ENCODE assay signal across 1 cellular context in the genomic region with DNA sequence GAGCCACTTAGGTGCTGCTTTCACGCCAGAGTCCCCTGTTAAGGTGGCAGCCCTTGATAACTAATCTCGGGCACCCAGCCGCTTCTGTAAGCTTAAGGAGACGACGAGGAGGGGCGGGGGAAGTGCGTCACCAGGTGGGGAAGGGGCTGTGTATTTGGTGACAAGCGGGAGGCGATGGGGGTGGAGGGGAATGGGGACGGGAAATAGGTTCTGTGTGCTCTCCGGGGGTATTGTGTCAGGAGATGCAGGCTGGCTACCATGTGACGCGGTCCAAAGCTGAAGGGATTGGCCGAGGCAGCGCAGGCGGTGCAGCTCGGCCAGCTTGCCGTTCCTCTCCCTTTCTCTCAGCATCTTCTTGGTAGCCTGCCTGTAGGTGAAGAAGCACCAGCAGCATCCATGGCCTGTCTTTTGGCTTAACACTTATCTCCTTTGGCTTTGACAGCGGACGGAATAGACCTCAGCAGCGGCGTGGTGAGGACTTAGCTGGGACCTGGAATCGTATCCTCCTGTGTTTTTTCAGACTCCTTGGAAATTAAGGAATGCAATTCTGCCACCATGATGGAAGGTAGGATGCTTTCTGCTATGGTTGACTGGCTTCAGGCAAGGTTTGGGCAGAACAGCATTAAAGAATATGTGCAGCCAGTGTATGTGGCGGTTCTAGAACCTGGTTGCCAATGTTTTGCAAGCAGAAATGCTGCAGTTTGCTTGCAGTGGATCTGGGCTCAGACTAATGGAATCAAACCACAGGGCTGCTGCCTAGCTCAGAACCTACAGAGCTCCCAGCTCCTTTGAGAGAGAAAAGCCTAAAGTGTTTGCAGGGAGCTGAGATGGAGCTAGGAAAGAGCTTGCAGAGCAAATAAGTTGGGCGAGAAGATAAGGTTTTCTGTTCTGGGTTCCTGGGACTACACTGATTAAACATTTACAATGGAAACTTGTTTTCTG.
TF ChIP-seq lines count a peak whose summit lies in the region.

A gene with protein sequence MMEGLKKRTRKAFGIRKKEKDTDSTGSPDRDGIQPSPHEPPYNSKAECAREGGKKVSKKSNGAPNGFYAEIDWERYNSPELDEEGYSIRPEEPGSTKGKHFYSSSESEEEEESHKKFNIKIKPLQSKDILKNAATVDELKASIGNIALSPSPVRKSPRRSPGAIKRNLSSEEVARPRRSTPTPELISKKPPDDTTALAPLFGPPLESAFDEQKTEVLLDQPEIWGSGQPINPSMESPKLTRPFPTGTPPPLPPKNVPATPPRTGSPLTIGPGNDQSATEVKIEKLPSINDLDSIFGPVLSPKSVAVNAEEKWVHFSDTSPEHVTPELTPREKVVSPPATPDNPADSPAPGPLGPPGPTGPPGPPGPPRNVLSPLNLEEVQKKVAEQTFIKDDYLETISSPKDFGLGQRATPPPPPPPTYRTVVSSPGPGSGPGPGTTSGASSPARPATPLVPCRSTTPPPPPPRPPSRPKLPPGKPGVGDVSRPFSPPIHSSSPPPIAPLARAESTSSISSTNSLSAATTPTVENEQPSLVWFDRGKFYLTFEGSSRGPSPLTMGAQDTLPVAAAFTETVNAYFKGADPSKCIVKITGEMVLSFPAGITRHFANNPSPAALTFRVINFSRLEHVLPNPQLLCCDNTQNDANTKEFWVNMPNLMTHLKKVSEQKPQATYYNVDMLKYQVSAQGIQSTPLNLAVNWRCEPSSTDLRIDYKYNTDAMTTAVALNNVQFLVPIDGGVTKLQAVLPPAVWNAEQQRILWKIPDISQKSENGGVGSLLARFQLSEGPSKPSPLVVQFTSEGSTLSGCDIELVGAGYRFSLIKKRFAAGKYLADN (plus strand): TSS at position 350 of the 942 bp plus-strand sequence. CDS start 206 bp downstream, at position 556.

TF ChIP-seq in K562, 482 proteins besides CTCF, POLR2A, EP300 and RAD21 (continued from another document):
- TF ChIP-seq, protein P1, sequence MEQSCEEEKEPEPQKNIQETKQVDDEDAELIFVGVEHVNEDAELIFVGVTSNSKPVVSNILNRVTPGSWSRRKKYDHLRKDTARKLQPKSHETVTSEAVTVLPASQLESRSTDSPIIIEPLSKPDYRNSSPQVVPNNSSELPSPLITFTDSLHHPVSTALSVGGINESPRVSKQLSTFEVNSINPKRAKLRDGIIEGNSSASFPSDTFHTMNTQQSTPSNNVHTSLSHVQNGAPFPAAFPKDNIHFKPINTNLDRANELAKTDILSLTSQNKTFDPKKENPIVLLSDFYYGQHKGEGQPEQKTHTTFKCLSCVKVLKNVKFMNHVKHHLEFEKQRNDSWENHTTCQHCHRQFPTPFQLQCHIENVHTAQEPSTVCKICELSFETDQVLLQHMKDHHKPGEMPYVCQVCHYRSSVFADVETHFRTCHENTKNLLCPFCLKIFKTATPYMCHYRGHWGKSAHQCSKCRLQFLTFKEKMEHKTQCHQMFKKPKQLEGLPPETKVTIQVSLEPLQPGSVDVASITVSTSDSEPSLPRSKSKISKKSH (CRISPR knock-in tag; IDR thresholded peaks at IDR 0.05): no peak
- TF ChIP-seq HLTF (IDR thresholded peaks at IDR 0.05): no peak
- TF ChIP-seq, protein P2, sequence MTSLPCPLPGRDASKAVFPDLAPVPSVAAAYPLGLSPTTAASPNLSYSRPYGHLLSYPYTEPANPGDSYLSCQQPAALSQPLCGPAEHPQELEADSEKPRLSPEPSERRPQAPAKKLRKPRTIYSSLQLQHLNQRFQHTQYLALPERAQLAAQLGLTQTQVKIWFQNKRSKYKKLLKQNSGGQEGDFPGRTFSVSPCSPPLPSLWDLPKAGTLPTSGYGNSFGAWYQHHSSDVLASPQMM (CRISPR knock-in tag; IDR thresholded peaks at IDR 0.05): no peak
- TF ChIP-seq, protein P3, sequence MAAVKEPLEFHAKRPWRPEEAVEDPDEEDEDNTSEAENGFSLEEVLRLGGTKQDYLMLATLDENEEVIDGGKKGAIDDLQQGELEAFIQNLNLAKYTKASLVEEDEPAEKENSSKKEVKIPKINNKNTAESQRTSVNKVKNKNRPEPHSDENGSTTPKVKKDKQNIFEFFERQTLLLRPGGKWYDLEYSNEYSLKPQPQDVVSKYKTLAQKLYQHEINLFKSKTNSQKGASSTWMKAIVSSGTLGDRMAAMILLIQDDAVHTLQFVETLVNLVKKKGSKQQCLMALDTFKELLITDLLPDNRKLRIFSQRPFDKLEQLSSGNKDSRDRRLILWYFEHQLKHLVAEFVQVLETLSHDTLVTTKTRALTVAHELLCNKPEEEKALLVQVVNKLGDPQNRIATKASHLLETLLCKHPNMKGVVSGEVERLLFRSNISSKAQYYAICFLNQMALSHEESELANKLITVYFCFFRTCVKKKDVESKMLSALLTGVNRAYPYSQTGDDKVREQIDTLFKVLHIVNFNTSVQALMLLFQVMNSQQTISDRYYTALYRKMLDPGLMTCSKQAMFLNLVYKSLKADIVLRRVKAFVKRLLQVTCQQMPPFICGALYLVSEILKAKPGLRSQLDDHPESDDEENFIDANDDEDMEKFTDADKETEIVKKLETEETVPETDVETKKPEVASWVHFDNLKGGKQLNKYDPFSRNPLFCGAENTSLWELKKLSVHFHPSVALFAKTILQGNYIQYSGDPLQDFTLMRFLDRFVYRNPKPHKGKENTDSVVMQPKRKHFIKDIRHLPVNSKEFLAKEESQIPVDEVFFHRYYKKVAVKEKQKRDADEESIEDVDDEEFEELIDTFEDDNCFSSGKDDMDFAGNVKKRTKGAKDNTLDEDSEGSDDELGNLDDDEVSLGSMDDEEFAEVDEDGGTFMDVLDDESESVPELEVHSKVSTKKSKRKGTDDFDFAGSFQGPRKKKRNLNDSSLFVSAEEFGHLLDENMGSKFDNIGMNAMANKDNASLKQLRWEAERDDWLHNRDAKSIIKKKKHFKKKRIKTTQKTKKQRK (IDR thresholded peaks at IDR 0.05; ENCODE audit: borderline replicate concordance, low read depth, low read length): no peak
- TF ChIP-seq NFIC (IDR thresholded peaks at IDR 0.05): peak; percentile 45
TF ChIP-seq in K562: peak in this region for 21.
